1 cellular context compared by ENCODE assay signal in genomic region chr11:61477734-61478148, GRCh38.
A peak's percentile ranks its signal among the peaks of the same experiment; 100 is the strongest.
TF ChIP-seq lines count a peak whose summit lies in the region.

No MANE protein-coding gene starts in this region.

TF ChIP-seq in WTC11, 78 proteins besides CTCF, POLR2A, EP300 and RAD21 (continued from another document):
- TF ChIP-seq RELA (CRISPR knock-in tag; IDR thresholded peaks at IDR 0.05; ENCODE audit: borderline replicate concordance) (no peak), PRRX2 (CRISPR knock-in tag; IDR thresholded peaks at IDR 0.05) (no peak), IRF1 (CRISPR knock-in tag; IDR thresholded peaks at IDR 0.05) (no peak), ZNF263 (CRISPR knock-in tag; IDR thresholded peaks at IDR 0.05; ENCODE audit: low read depth) (peak; percentile 48; the same call in 1 of the 2 replicates), TCF7 (CRISPR knock-in tag; IDR thresholded peaks at IDR 0.05; ENCODE audit: low read depth) (no peak), AR (CRISPR knock-in tag; IDR thresholded peaks at IDR 0.05) (no peak)
- TF ChIP-seq, protein P1, sequence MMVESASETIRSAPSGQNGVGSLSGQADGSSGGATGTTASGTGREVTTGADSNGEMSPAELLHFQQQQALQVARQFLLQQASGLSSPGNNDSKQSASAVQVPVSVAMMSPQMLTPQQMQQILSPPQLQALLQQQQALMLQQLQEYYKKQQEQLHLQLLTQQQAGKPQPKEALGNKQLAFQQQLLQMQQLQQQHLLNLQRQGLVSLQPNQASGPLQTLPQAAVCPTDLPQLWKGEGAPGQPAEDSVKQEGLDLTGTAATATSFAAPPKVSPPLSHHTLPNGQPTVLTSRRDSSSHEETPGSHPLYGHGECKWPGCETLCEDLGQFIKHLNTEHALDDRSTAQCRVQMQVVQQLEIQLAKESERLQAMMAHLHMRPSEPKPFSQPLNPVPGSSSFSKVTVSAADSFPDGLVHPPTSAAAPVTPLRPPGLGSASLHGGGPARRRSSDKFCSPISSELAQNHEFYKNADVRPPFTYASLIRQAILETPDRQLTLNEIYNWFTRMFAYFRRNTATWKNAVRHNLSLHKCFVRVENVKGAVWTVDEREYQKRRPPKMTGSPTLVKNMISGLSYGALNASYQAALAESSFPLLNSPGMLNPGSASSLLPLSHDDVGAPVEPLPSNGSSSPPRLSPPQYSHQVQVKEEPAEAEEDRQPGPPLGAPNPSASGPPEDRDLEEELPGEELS (CRISPR knock-in tag; IDR thresholded peaks at IDR 0.05) = no peak
- TF ChIP-seq, protein P2, sequence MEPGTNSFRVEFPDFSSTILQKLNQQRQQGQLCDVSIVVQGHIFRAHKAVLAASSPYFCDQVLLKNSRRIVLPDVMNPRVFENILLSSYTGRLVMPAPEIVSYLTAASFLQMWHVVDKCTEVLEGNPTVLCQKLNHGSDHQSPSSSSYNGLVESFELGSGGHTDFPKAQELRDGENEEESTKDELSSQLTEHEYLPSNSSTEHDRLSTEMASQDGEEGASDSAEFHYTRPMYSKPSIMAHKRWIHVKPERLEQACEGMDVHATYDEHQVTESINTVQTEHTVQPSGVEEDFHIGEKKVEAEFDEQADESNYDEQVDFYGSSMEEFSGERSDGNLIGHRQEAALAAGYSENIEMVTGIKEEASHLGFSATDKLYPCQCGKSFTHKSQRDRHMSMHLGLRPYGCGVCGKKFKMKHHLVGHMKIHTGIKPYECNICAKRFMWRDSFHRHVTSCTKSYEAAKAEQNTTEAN (CRISPR knock-in tag; IDR thresholded peaks at IDR 0.05) = no peak
